ENCODE assay signal across 7 cellular contexts in genomic region chr3:180340395-180340794, GRCh38.
"Had no signal": no experiment of that assay in that cellular context is flagged by ENCODE, and none has a peak within 500 bp of the region (broad histone marks: within the 10 kb centered on the region; RNA-seq: fewer than 3 reads in every experiment).

No MANE protein-coding gene starts in this region.

- ATAC-seq: HepG2, K562 had no signal

- H3K36me3 Mint-ChIP-seq: IgD-negative memory B cell had no signal

- FAIRE-seq: HepG2, HTR-8/SVneo, K562 had no signal

- H3K4me1 Mint-ChIP-seq: IgD-negative memory B cell had no signal

- H3K4me3 Mint-ChIP-seq: IgD-negative memory B cell had no signal

- H3K27ac Mint-ChIP-seq: IgD-negative memory B cell had no signal

- H3K4me3 ChIP-seq: K562 had no signal

- H3K27me3 Mint-ChIP-seq: IgD-negative memory B cell had no signal

- H3K27ac ChIP-seq: HL-60 had no signal

- DNase-seq: IMR-90, KBM-7 had no signal
